13 cellular contexts compared by ENCODE assay signal in the genomic region with DNA sequence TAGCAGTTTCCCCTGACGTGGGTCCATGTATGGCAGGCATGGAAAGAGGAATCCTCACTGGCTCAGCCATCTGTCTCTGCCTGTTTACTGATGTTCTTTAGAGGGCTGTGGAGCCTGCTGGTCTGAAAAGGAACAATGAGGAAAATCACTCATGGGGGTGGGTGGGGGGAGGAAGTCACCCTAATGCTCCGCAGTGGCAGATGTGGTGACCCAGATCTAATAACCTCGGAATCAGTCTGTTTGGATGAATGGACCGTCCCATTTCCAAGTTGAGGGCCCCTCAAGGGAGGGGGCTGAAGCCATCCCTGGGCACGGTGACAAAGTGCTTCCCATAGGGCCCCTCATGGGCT. TPM values are rescaled to one million over a fixed set of nuclear protein-coding genes. Genes with fewer than 3 reads are reported as not detected.
A peak's percentile ranks its signal among the peaks of the same experiment; 100 is the strongest.
DNase-seq lines count a peak whose midpoint lies in the region; ATAC-seq, FAIRE-seq and TF ChIP-seq lines count a peak whose summit lies in the region.
"Had no signal": no experiment of that assay in that cellular context is flagged by ENCODE, and none has a peak within 500 bp of the region (broad histone marks: within the 10 kb centered on the region; RNA-seq: fewer than 3 reads in every experiment).

No MANE protein-coding gene starts in this region.

- no peak overlapping the region for H2BK12ac ChIP-seq in H9 (ENCODE audit: insufficient read length, low read depth, low read length)

- TF ChIP-seq CTCF in H9 (conservative IDR thresholded peaks at IDR 0.05) = no peak
- no peak for TF ChIP-seq CTCF in kidney (IDR thresholded peaks at IDR 0.05; ENCODE audit: borderline replicate concordance, extremely low read depth, insufficient read depth)
- TF ChIP-seq CTCF in vagina (IDR thresholded peaks at IDR 0.05) = no peak

- H3K56ac ChIP-seq in H9 (ENCODE audit: insufficient read length, low read depth, low read length) = no peak overlapping the region

- H3K36me3 ChIP-seq in BLaER1 treated with 17β-estradiol and CSF1 and Interleukin-3, amounts not matched to agents 10 nM and 100 nM = peaks cover 0 to 53% (median 12%) of the 10 kb centered on the region in 11 experiments; a peak in 11 of 22 replicates
- H3K36me3 ChIP-seq in kidney (ENCODE audit: control insufficient read depth in 1 of 2, insufficient read depth in 2 of 2, low read length in 2 of 2) (peaks cover 3 to 4% of the 10 kb centered on the region in 2 donors), vagina (no peaks in the 10 kb centered on the region)

- H2BK120ac ChIP-seq in H9 (ENCODE audit: low read depth, low read length, poor library complexity, severe bottlenecking) = no peak overlapping the region

- H2AFZ ChIP-seq in H9 (ENCODE audit: low read length) = no peak overlapping the region
- H2AFZ ChIP-seq: GM23248 had no signal

- no peak overlapping the region for H3K23ac ChIP-seq in H9 (ENCODE audit: insufficient read length, low read depth, low read length)

- H3K23me2 ChIP-seq in H9 (ENCODE audit: insufficient read length, low read depth, low read length, poor library complexity, severe bottlenecking) = peaks cover 21% of the 10 kb centered on the region

- H3K27ac Mint-ChIP-seq in H9 (no peak overlapping the region), T-helper 17 cell (peak overlapping the region; percentile 94)

- no peak for FAIRE-seq in kidney (lab: Jason Lieb, UNC)

- H3K4me2 ChIP-seq in BLaER1 treated with 17β-estradiol and CSF1 and Interleukin-3, amounts not matched to agents 10 nM and 100 nM = peak overlapping the region; percentile 91 to 99 (median 97)
- no peak overlapping the region for H3K4me2 ChIP-seq in H9 (ENCODE audit: insufficient read depth, insufficient read length, low read length)

- H3K4ac ChIP-seq in H9 (ENCODE audit: low read depth, low read length) = no peak overlapping the region

- H3K27me3 ChIP-seq in BLaER1 treated with 17β-estradiol and CSF1 and Interleukin-3, amounts not matched to agents 10 nM and 100 nM = peaks cover 0 to 19% (median 0%) of the 10 kb centered on the region in 11 experiments; a peak in 8 of 22 replicates
- H3K27me3 ChIP-seq in H9 (ENCODE audit: insufficient read depth, low read length) = no peaks in the 10 kb centered on the region; the same call in 1 of the 2 replicates
- no peaks in the 10 kb centered on the region for H3K27me3 ChIP-seq in vagina
- H3K27me3 ChIP-seq: foreskin keratinocyte had no signal

- H3K27ac ChIP-seq in BLaER1 treated with 17β-estradiol and CSF1 and Interleukin-3, amounts not matched to agents 10 nM and 100 nM = peak overlapping the region; percentile 69 to 83 (median 80); a peak in 21 of 22 replicates
- H3K27ac ChIP-seq in H9 (ENCODE audit: insufficient read length, low read depth, low read length) = no peak overlapping the region
- H3K27ac ChIP-seq in kidney (ENCODE audit: low read depth in 2 of 2, low read length in 2 of 2) = peak overlapping the region; percentile 14 to 62
- H3K27ac ChIP-seq in vagina = no peak overlapping the region
- H3K27ac ChIP-seq: foreskin keratinocyte, GM23248 had no signal

- H3K4me3 Mint-ChIP-seq in H9 (peak overlapping the region; percentile 43 to 57), T-helper 17 cell (peak overlapping the region; percentile 57)

- H3K4me3 ChIP-seq in BLaER1 treated with 17β-estradiol and CSF1 and Interleukin-3, amounts not matched to agents 10 nM and 100 nM = peak overlapping the region; percentile 46 to 92 (median 82)
- H3K4me3 ChIP-seq in kidney (ENCODE audit: low read length in 2 of 2) (peak overlapping the region in 1 of 2 donors; percentile 84), vagina (no peak overlapping the region)
- H3K4me3 ChIP-seq: GM23248, lung had no signal

- no peaks in the 10 kb centered on the region for H3K9me3 ChIP-seq in BLaER1 treated with 17β-estradiol and CSF1 and Interleukin-3, amounts not matched to agents 10 nM and 100 nM (replicated peaks in 1 of 11)
- H3K9me3 ChIP-seq in H9 (ENCODE audit: control insufficient read depth, low read depth, low read length) (no peaks in the 10 kb centered on the region), T-helper 17 cell (ENCODE audit: control insufficient read depth, low read length, poor library complexity, severe bottlenecking) (no peaks in the 10 kb centered on the region), kidney (ENCODE audit: control insufficient read depth in 1 of 2, low read length in 2 of 2) (no peaks in the 10 kb centered on the region), vagina (no peaks in the 10 kb centered on the region)

- H3K4me1 ChIP-seq in BLaER1 treated with 17β-estradiol and CSF1 and Interleukin-3, amounts not matched to agents 10 nM and 100 nM = peaks cover 65 to 91% (median 86%) of the 10 kb centered on the region in 10 experiments
- H3K4me1 ChIP-seq in H9 (ENCODE audit: insufficient read depth, low read length) = peaks cover 11% of the 10 kb centered on the region; the same call in 1 of the 2 replicates
- peaks cover 36% of the 10 kb centered on the region in 2 donors for H3K4me1 ChIP-seq in kidney (ENCODE audit: control insufficient read depth in 1 of 2, insufficient read depth in 1 of 2, low read depth in 1 of 2, low read length in 2 of 2)
- H3K4me1 ChIP-seq in vagina = peaks cover 63% of the 10 kb centered on the region

- no peak for ATAC-seq in T-helper 17 cell
- no peak for ATAC-seq in HG03342 (IDR thresholded peaks at IDR 0.05; ENCODE audit: unreplicated experiment)
- ATAC-seq: foreskin keratinocyte had no signal

- H4K5ac ChIP-seq in H9 (ENCODE audit: insufficient read length, low read depth, low read length) = no peak overlapping the region

- intact Hi-C loops in kidney (cut with DNase I) (no loop called here), vagina (cut with DNase I) (no loop called here)

- no peak for TF ChIP-seq POLR2A in vagina (IDR thresholded peaks at IDR 0.05)

- peaks cover 19 to 50% (median 37%) of the 10 kb centered on the region in 3 experiments for H3K36me3 Mint-ChIP-seq in H9 (ENCODE audit: insufficient read depth in 1 of 3, low read depth in 3 of 3)
- peaks cover 5% of the 10 kb centered on the region for H3K36me3 Mint-ChIP-seq in T-helper 17 cell (ENCODE audit: low read depth)

- no peaks in the 10 kb centered on the region; a peak in 1 of 5 replicates for H3K9me3 Mint-ChIP-seq in H9

- peak overlapping the region; percentile 62 to 88 (median 80); a peak in 21 of 22 replicates for H3K9ac ChIP-seq in BLaER1 treated with 17β-estradiol and CSF1 and Interleukin-3, amounts not matched to agents 10 nM and 100 nM
- H3K9ac ChIP-seq in H9 (ENCODE audit: extremely low read depth, insufficient read length, low read length) = no peak overlapping the region
- H3K9ac ChIP-seq in kidney (ENCODE audit: low read length in 2 of 2) = peak overlapping the region in 1 of 2 donors; percentile 31
- H3K9ac ChIP-seq: GM23248 had no signal

- H2BK5ac ChIP-seq in H9 (ENCODE audit: insufficient read length, low read length) = no peak overlapping the region

- H3K14ac ChIP-seq in H9 (ENCODE audit: insufficient read depth, low read length) = no peak overlapping the region

- peaks cover 15 to 94% (median 44%) of the 10 kb centered on the region in 11 experiments; a peak in 21 of 22 replicates for H4K20me1 ChIP-seq in BLaER1 treated with 17β-estradiol and CSF1 and Interleukin-3, amounts not matched to agents 10 nM and 100 nM
- peaks cover 2% of the 10 kb centered on the region for H4K20me1 ChIP-seq in H9 (ENCODE audit: control insufficient read depth, insufficient read depth, insufficient read length)

- no peak overlapping the region for H4K91ac ChIP-seq in H9 (ENCODE audit: insufficient read length, low read depth, low read length)

- no CpG with 5 or more reads among the region's 5 CpGs for WGBS in H9 (ENCODE audit: extremely low coverage, insufficient read length, low lambda C conversion rate)

- H3K79me1 ChIP-seq in H9 (ENCODE audit: insufficient read depth, low read depth, low read length, poor library complexity, severe bottlenecking) = peaks cover 9% of the 10 kb centered on the region

- no peak overlapping the region for H2AK5ac ChIP-seq in H9 (ENCODE audit: insufficient read length, low read length)

- no peak overlapping the region for H3T11ph ChIP-seq in H9 (ENCODE audit: low read length)

- no peak for DNase-seq in H9
- no peak for DNase-seq in T-helper 17 cell
- no peak for DNase-seq in kidney
- DNase-seq in EL = no peak
- DNase-seq in vagina (ENCODE audit: extremely low spot score in 2 of 2) = no peak
- DNase-seq in DMS53 (lab: John Stamatoyannopoulos, UW) = no peak
- DNase-seq: foreskin keratinocyte, GM23248, NCI-H1048, SHP77 treated with DMSO at 0.1 percent for 48 hours had no signal

- no peak overlapping the region for H2BK15ac ChIP-seq in H9 (ENCODE audit: low read depth, low read length)

- peaks cover 7% of the 10 kb centered on the region for H3K27me3 Mint-ChIP-seq in H9 (ENCODE audit: low read depth)
- H3K27me3 Mint-ChIP-seq in T-helper 17 cell = no peaks in the 10 kb centered on the region

- no peak overlapping the region for H3K18ac ChIP-seq in H9 (ENCODE audit: insufficient read length, low read depth, low read length)

- H3K4me1 Mint-ChIP-seq in H9 (peaks cover 59 to 73% of the 10 kb centered on the region in 2 experiments), T-helper 17 cell (peaks cover 57% of the 10 kb centered on the region)

- H2BK20ac ChIP-seq in H9 (ENCODE audit: low read depth, low read length, poor library complexity, severe bottlenecking) = no peak overlapping the region

- H4K8ac ChIP-seq in H9 (replicated peaks; ENCODE audit: insufficient read length, low read depth, low read length) = no peak overlapping the region

- H3K79me2 ChIP-seq in H9 (ENCODE audit: insufficient read depth, low read length) = peaks cover 56% of the 10 kb centered on the region; the same call in 1 of the 2 replicates

RNA-seq across cellular contexts. Expression of a gene that starts 4.4 kb away (rescaled TPM):
- total RNA-seq in H9 (2021) (77.0 and 81.6 TPM in 2 replicates), T-helper 17 cell (10 to 100 TPM; 91.8 to 93.2 TPM), kidney (97.7 TPM), vagina (52.5 TPM)
- polyA plus RNA-seq in kidney (ENCODE audit: insufficient read depth, low read depth, low replicate concordance) = 45.0 TPM

RNA-seq across cellular contexts. Expression of a gene that starts 39.5 kb away (rescaled TPM):
- 0.92 and 1.4 TPM in 2 replicates for total RNA-seq in H9 (2021)
- 1 to 10 TPM; 1.1 to 2.4 TPM for total RNA-seq in T-helper 17 cell
- 30.5 TPM for total RNA-seq in kidney
- polyA plus RNA-seq in kidney (ENCODE audit: insufficient read depth, low read depth, low replicate concordance) = 9.7 TPM
- 3.2 TPM for total RNA-seq in vagina

RNA-seq across cellular contexts. Expression of a gene that starts 42.9 kb away (rescaled TPM):
- total RNA-seq in H9 (2021) = not detected in 2 replicates
- 1 to 10 TPM; 1.1 to 1.4 TPM for total RNA-seq in T-helper 17 cell
- total RNA-seq in kidney = 5.2 TPM
- 11.9 TPM for polyA plus RNA-seq in kidney (ENCODE audit: insufficient read depth, low read depth, low replicate concordance)
- total RNA-seq in vagina = not detected
- total RNA-seq: foreskin keratinocyte, GM23248 had no signal
- polyA plus RNA-seq: GM23248 had no signal

Comparison
In these comparisons a context has a peak if more than half of its experiments do, and no peak if none do; other contexts are left out.
1. H3K27ac ChIP-seq: peak in BLaER1 treated with 17β-estradiol and CSF1 and Interleukin-3, amounts not matched to agents 10 nM and 100 nM (11 of 11) and kidney (2 of 2); none in H9 (single experiment) and vagina (single experiment).
2. H3K4me3 ChIP-seq: peak in BLaER1 treated with 17β-estradiol and CSF1 and Interleukin-3, amounts not matched to agents 10 nM and 100 nM (10 of 10); none in vagina (0 of 2).